16 cellular contexts compared by ENCODE assay signal in genomic region chrX:12403474-12404082, GRCh38.
DNase-seq lines count a peak whose midpoint lies in the region; ATAC-seq and TF ChIP-seq lines count a peak whose summit lies in the region.
"Had no signal": no experiment of that assay in that cellular context is flagged by ENCODE, and none has a peak within 500 bp of the region (broad histone marks: within the 10 kb centered on the region; RNA-seq: fewer than 3 reads in every experiment).

No MANE protein-coding gene starts in this region.

- H3K36me3 ChIP-seq in mammary epithelial cell (ENCODE audit: insufficient read depth, low read length) (no peaks in the 10 kb centered on the region), MG63 (no peaks in the 10 kb centered on the region), skeletal muscle satellite cell (ENCODE audit: insufficient read depth, low read length) (no peaks in the 10 kb centered on the region), vagina (no peaks in the 10 kb centered on the region)

- H3K27me3 Mint-ChIP-seq in MCF 10A (ENCODE audit: insufficient read depth, unreplicated experiment) = no peaks in the 10 kb centered on the region

- H3K27ac ChIP-seq in mammary epithelial cell (ENCODE audit: insufficient read depth, low read depth, low read length) (no peak overlapping the region), vagina (no peak overlapping the region)
- H3K27ac ChIP-seq: SK-N-MC had no signal

- H3K27ac Mint-ChIP-seq in MCF 10A (ENCODE audit: low read depth, unreplicated experiment) = no peak overlapping the region

- WGBS in mammary epithelial cell (ENCODE audit: low coverage, missing lambda C conversion rate) = 82% methylated on average over 3 of the region's 3 CpGs

- POLR2A ChIA-PET in MCF 10A (lab: Yijun Ruan, JAX) = no interaction called here

- no peaks in the 10 kb centered on the region for H4K20me1 ChIP-seq in mammary epithelial cell (ENCODE audit: insufficient read depth, low read length)

- H3K9me3 ChIP-seq in mammary epithelial cell (replicated peaks; ENCODE audit: insufficient read depth, low read length) (no peaks in the 10 kb centered on the region), MG63 (no peaks in the 10 kb centered on the region), skeletal muscle satellite cell (replicated peaks; ENCODE audit: low read length) (no peaks in the 10 kb centered on the region), vagina (no peaks in the 10 kb centered on the region)

- H3K4me3 ChIP-seq in mammary epithelial cell (replicated peaks in 1 of 3; ENCODE audit: insufficient read depth in 1 of 3, low read depth in 2 of 3, low read length in 3 of 3) (no peak overlapping the region), MG63 (no peak overlapping the region), epithelial cell of esophagus (ENCODE audit: low read length) (no peak overlapping the region), skeletal muscle satellite cell (ENCODE audit: low read length) (no peak overlapping the region), vagina (no peak overlapping the region)
- H3K4me3 ChIP-seq: SK-N-MC had no signal

- no peaks in the 10 kb centered on the region for H3K9me3 Mint-ChIP-seq in MCF 10A (ENCODE audit: unreplicated experiment)

- H3K4me2 ChIP-seq in mammary epithelial cell (ENCODE audit: insufficient read depth, low read depth, low read length) = no peak overlapping the region
- peak overlapping the region; percentile 8 for H3K4me2 ChIP-seq in skeletal muscle satellite cell (ENCODE audit: low read length)

- H2AFZ ChIP-seq in mammary epithelial cell (ENCODE audit: low read depth, low read length) = no peak overlapping the region

- intact Hi-C loops in mammary epithelial cell (cut with micrococcal nuclease) (no loop called here), MCF 10A (cut with micrococcal nuclease) (no loop called here), vagina (cut with DNase I) (no loop called here)

- ATAC-seq in HG03175 (IDR thresholded peaks at IDR 0.05; ENCODE audit: unreplicated experiment) = no peak
- ATAC-seq: Panc1 had no signal

- no peaks in the 10 kb centered on the region for H3K79me2 ChIP-seq in mammary epithelial cell (ENCODE audit: insufficient read depth, low read length)

- no peaks in the 10 kb centered on the region for H3K36me3 Mint-ChIP-seq in MCF 10A (ENCODE audit: insufficient read depth, unreplicated experiment)

- in situ Hi-C loops in mammary epithelial cell (cut with MboI; ENCODE audit: low sequenced_read_pairs in 2 of 2) = no loop called here

- peaks cover 11% of the 10 kb centered on the region for H3K4me1 Mint-ChIP-seq in MCF 10A (ENCODE audit: insufficient read depth, unreplicated experiment)

- no TSS peak for BruUV-seq in mammary epithelial cell (replicated peaks; lab: Mats Ljungman, UMichigan)
- no TSS peak for BruUV-seq in MCF 10A (replicated peaks; lab: Mats Ljungman, UMichigan)

- H3K27me3 ChIP-seq in mammary epithelial cell (ENCODE audit: insufficient read depth, low read length) (no peaks in the 10 kb centered on the region), MG63 (no peaks in the 10 kb centered on the region), skeletal muscle satellite cell (ENCODE audit: control insufficient read depth, insufficient read depth, low read length) (no peaks in the 10 kb centered on the region), vagina (no peaks in the 10 kb centered on the region)

- CTCF ChIA-PET in mammary epithelial cell (lab: Charles Lee; ENCODE audit: low non-redundant PET) = no interaction called here
- CTCF ChIA-PET in MCF 10A (lab: Yijun Ruan, JAX) = no interaction called here

- H3K4me1 ChIP-seq in mammary epithelial cell (ENCODE audit: insufficient read depth, low read length) (no peaks in the 10 kb centered on the region), skeletal muscle satellite cell (ENCODE audit: control insufficient read depth, insufficient read depth, low read length) (peaks cover 27% of the 10 kb centered on the region), vagina (no peaks in the 10 kb centered on the region)

- no peak overlapping the region for H3K4me3 Mint-ChIP-seq in MCF 10A (ENCODE audit: unreplicated experiment)

- no peak for TF ChIP-seq POLR2A in vagina (IDR thresholded peaks at IDR 0.05)

- DNase-seq in mammary epithelial cell (peak; percentile 5), MCF 10A (ENCODE audit: unreplicated experiment) (no peak), MG63 (peak; percentile 50), epithelial cell of esophagus (ENCODE audit: low read depth) (peak; percentile 1), vagina (ENCODE audit: extremely low spot score in 2 of 2) (no peak)
- no peak for DNase-seq in activated CD4-positive, alpha-beta T cell treated with anti-CD3 and anti-CD28 coated beads for 1 hour
- DNase-seq: 8988T, C1 segment of cervical spinal cord, NCI-H1436, NCI-H2029 treated with DMSO at 0.1 percent for 48 hours, NCI-H510A, Right ventricle myocardium superior had no signal

- TF ChIP-seq CTCF in mammary epithelial cell (conservative IDR thresholded peaks at IDR 0.05 in 1 of 2, IDR thresholded peaks at IDR 0.05 in 1 of 2; ENCODE audit: extremely low read depth in 1 of 2, insufficient read depth in 1 of 2, low read depth in 1 of 2, low read length in 2 of 2) (no peak), MCF 10A (IDR thresholded peaks at IDR 0.05; ENCODE audit: unreplicated experiment) (no peak), epithelial cell of esophagus (IDR thresholded peaks at IDR 0.05; ENCODE audit: insufficient read depth, low read depth, low read length, missing control alignments) (no peak), vagina (IDR thresholded peaks at IDR 0.05) (no peak)

- dilution Hi-C loops in mammary epithelial cell (cut with HindIII; ENCODE audit: low sequenced_read_pairs) = no loop called here

- H3K9ac ChIP-seq in mammary epithelial cell (ENCODE audit: insufficient read depth, low read length) (no peak overlapping the region), skeletal muscle satellite cell (ENCODE audit: low read depth, low read length) (peak overlapping the region; percentile 18)

Comparison
In these comparisons a context has a peak if more than half of its experiments do, and no peak if none do; other contexts are left out.
1. DNase-seq: peak in mammary epithelial cell (single experiment), MG63 (single experiment) and epithelial cell of esophagus (single experiment); none in MCF 10A (single experiment), activated CD4-positive, alpha-beta T cell treated with anti-CD3 and anti-CD28 coated beads for 1 hour (single experiment) and vagina (0 of 2).